10 cellular contexts compared by ENCODE assay signal in genomic region chr1:206052231-206052865, GRCh38. TPM values are rescaled to one million over a fixed set of nuclear protein-coding genes. Genes with fewer than 3 reads are reported as not detected.
"Had no signal": no experiment of that assay in that cellular context is flagged by ENCODE, and none has a peak within 500 bp of the region (broad histone marks: within the 10 kb centered on the region; RNA-seq: fewer than 3 reads in every experiment).

No MANE protein-coding gene starts in this region.

RNA-seq across cellular contexts. Expression of gene RHEX, which starts 0.6 kb away (rescaled TPM):
- total RNA-seq: activated CD8-positive, alpha-beta memory T cell treated with anti-CD3 and anti-CD28 coated beads for 36 hours; activated T-cell treated with anti-CD3 and anti-CD28 coated beads, Interleukin-2, amount 50 U/mL, for 72 hours; cerebellum; dermis blood vessel endothelial cell; glomerular endothelial cell; T-helper 1 cell treated with Interleukin-12 subunit alpha and Interleukin-12 subunit beta and Interleukin-4 antibody, amounts not matched to agents 30 ng/mL and 1 ng/mL, for 36 hours had no signal

RNA-seq across cellular contexts. Expression of gene CTSE, which starts 28.7 kb away (rescaled TPM):
- total RNA-seq: activated CD8-positive, alpha-beta memory T cell treated with anti-CD3 and anti-CD28 coated beads for 36 hours; activated T-cell treated with anti-CD3 and anti-CD28 coated beads, Interleukin-2, amount 50 U/mL, for 72 hours; cerebellum; dermis blood vessel endothelial cell; glomerular endothelial cell; left cardiac atrium; natural killer cell treated with Interleukin-12 subunit alpha and Interleukin-12 subunit beta and Interleukin-15 and Interleukin-18, amount 100 ng/mL, for 72 hours; sigmoid colon; T-helper 1 cell treated with Interleukin-12 subunit alpha and Interleukin-12 subunit beta and Interleukin-4 antibody, amounts not matched to agents 30 ng/mL and 1 ng/mL, for 36 hours; tibial nerve had no signal

RNA-seq across cellular contexts. Expression of gene RAB7B, which starts 49.2 kb away (rescaled TPM):
- total RNA-seq: activated CD8-positive, alpha-beta memory T cell treated with anti-CD3 and anti-CD28 coated beads for 36 hours; activated T-cell treated with anti-CD3 and anti-CD28 coated beads, Interleukin-2, amount 50 U/mL, for 72 hours; dermis blood vessel endothelial cell; glomerular endothelial cell; natural killer cell treated with Interleukin-12 subunit alpha and Interleukin-12 subunit beta and Interleukin-15 and Interleukin-18, amount 100 ng/mL, for 72 hours; T-helper 1 cell treated with Interleukin-12 subunit alpha and Interleukin-12 subunit beta and Interleukin-4 antibody, amounts not matched to agents 30 ng/mL and 1 ng/mL, for 36 hours had no signal
